In the genomic region with DNA sequence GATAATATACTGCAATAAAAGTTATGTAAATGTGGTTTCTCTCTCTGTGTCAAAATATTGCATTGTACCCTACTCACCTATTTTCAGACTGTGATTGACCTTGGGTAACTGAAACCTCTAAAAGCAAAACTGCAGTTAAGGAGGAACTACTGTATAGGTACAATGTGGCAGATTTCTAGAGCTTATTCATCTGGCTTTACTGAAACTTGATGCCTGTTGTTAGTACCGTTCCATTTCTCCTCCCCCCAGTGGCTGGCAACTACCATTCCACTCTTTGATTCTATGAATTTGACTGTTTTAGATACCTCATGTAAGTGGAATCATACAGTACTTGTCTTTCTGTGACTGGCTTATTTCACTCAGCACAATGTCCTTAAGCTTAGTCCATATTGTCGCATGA, we compare ENCODE assay signal across 1 cellular context.
TF ChIP-seq lines count a peak whose summit lies in the region.

No MANE protein-coding gene starts in this region.

TF ChIP-seq in GM23338, 12 proteins besides CTCF, POLR2A, EP300 and RAD21 (continued from another document):
- TF ChIP-seq, protein P1, sequence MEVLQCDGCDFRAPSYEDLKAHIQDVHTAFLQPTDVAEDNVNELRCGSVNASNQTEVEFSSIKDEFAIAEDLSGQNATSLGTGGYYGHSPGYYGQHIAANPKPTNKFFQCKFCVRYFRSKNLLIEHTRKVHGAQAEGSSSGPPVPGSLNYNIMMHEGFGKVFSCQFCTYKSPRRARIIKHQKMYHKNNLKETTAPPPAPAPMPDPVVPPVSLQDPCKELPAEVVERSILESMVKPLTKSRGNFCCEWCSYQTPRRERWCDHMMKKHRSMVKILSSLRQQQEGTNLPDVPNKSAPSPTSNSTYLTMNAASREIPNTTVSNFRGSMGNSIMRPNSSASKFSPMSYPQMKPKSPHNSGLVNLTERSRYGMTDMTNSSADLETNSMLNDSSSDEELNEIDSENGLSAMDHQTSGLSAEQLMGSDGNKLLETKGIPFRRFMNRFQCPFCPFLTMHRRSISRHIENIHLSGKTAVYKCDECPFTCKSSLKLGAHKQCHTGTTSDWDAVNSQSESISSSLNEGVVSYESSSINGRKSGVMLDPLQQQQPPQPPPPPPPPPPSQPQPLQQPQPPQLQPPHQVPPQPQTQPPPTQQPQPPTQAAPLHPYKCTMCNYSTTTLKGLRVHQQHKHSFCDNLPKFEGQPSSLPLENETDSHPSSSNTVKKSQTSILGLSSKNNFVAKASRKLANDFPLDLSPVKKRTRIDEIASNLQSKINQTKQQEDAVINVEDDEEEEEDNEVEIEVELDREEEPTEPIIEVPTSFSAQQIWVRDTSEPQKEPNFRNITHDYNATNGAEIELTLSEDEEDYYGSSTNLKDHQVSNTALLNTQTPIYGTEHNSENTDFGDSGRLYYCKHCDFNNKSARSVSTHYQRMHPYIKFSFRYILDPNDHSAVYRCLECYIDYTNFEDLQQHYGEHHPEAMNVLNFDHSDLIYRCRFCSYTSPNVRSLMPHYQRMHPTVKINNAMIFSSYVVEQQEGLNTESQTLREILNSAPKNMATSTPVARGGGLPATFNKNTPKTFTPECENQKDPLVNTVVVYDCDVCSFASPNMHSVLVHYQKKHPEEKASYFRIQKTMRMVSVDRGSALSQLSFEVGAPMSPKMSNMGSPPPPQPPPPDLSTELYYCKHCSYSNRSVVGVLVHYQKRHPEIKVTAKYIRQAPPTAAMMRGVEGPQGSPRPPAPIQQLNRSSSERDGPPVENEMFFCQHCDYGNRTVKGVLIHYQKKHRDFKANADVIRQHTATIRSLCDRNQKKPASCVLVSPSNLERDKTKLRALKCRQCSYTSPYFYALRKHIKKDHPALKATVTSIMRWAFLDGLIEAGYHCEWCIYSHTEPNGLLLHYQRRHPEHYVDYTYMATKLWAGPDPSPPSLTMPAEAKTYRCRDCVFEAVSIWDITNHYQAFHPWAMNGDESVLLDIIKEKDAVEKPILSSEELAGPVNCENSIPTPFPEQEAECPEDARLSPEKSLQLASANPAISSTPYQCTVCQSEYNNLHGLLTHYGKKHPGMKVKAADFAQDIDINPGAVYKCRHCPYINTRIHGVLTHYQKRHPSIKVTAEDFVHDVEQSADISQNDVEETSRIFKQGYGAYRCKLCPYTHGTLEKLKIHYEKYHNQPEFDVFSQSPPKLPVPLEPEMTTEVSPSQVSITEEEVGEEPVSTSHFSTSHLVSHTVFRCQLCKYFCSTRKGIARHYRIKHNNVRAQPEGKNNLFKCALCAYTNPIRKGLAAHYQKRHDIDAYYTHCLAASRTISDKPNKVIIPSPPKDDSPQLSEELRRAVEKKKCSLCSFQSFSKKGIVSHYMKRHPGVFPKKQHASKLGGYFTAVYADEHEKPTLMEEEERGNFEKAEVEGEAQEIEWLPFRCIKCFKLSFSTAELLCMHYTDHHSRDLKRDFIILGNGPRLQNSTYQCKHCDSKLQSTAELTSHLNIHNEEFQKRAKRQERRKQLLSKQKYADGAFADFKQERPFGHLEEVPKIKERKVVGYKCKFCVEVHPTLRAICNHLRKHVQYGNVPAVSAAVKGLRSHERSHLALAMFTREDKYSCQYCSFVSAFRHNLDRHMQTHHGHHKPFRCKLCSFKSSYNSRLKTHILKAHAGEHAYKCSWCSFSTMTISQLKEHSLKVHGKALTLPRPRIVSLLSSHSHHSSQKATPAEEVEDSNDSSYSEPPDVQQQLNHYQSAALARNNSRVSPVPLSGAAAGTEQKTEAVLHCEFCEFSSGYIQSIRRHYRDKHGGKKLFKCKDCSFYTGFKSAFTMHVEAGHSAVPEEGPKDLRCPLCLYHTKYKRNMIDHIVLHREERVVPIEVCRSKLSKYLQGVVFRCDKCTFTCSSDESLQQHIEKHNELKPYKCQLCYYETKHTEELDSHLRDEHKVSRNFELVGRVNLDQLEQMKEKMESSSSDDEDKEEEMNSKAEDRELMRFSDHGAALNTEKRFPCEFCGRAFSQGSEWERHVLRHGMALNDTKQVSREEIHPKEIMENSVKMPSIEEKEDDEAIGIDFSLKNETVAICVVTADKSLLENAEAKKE (CRISPR knock-in tag; IDR thresholded peaks at IDR 0.05) = no peak
- TF ChIP-seq, protein P2, sequence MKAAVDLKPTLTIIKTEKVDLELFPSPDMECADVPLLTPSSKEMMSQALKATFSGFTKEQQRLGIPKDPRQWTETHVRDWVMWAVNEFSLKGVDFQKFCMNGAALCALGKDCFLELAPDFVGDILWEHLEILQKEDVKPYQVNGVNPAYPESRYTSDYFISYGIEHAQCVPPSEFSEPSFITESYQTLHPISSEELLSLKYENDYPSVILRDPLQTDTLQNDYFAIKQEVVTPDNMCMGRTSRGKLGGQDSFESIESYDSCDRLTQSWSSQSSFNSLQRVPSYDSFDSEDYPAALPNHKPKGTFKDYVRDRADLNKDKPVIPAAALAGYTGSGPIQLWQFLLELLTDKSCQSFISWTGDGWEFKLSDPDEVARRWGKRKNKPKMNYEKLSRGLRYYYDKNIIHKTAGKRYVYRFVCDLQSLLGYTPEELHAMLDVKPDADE (IDR thresholded peaks at IDR 0.05) = no peak
- TF ChIP-seq STAT1 (IDR thresholded peaks at IDR 0.05; ENCODE audit: unreplicated experiment) = no peak
- TF ChIP-seq NANOG (IDR thresholded peaks at IDR 0.05; ENCODE audit: borderline replicate concordance) = no peak
- no peak for TF ChIP-seq JUNB (IDR thresholded peaks at IDR 0.05; ENCODE audit: unreplicated experiment)
- TF ChIP-seq ZNF114 (CRISPR knock-in tag; IDR thresholded peaks at IDR 0.05) = no peak
- TF ChIP-seq EZH2phosphoT487 (IDR thresholded peaks at IDR 0.05; ENCODE audit: unreplicated experiment) = no peak
- TF ChIP-seq POLR2AphosphoS5 (IDR thresholded peaks at IDR 0.05; ENCODE audit: low read depth) = no peak
